1 cellular context compared by ENCODE assay signal in the genomic region with DNA sequence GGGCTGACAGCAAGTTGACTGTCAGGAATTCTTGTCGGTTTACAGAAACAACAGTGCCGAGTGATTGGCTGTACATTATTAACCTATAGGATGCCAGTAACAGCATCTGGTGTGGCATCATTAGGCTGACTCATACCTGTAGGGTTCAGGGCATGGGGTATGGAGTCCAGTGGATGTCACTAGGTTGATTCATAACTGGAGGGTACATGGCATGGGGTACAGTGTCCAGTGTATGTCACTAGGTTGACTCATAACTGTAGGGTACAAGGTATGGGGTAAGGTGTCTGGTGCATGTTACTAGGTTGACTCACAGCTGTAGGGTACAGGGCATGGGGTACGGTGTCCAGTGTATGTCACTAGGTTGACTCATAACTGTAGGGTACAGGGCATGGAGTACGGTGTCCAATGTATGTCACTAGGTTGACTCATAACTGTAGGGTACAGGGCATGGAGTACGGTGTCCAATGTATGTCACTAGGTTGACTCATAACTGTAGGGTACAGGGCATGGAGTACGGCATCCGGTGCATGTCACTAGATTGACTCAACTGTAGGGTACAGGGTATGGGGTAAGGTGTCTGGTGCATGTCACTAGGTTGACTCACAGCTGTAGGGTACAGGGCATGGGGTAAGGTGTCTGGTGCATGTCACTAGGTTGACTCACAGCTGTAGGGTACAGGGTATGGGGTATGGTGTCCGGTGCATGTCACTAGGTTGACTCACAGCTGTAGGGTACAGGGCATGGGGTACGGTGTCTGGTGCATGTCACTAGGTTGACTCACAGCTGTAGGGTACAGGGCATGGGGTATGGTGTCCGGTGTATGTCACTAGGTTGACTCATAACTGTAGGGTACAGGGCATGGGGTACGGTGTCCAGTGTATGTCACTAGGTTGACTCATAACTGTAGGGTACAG.
A peak's percentile ranks its signal among the peaks of the same experiment; 100 is the strongest.
TF ChIP-seq lines count a peak whose summit lies in the region.

No MANE protein-coding gene starts in this region.

TF ChIP-seq in HCT116, 20 proteins besides CTCF, POLR2A, EP300 and RAD21:
- 0 out of 2 replicates have a peak, but pooled peaks have one; percentile 10 for TF ChIP-seq JUND (IDR thresholded peaks at IDR 0.05)
